ENCODE assay signal across 21 cellular contexts in the genomic region with DNA sequence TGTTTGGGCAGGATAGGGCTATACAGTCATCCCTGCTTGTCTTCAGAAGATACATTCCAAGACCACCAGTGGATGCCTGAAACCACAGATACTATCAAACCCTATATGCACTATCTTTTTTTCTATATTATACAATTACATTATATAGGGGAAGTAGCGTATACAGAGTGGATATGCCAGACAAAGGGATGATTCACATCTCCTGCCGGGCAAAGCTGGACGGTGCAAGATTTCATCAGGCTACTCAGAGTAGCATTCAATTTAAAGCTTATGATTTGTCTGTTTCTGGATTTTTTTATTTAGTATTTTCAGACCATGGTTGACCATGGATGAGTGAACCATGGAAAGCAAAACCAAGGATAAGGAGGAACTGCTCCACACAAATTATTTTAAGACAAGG. TPM values are rescaled to one million over a fixed set of nuclear protein-coding genes. Genes with fewer than 3 reads are reported as not detected.
DNase-seq lines count a peak whose midpoint lies in the region; ATAC-seq and TF ChIP-seq lines count a peak whose summit lies in the region.
"Had no signal": no experiment of that assay in that cellular context is flagged by ENCODE, and none has a peak within 500 bp of the region (broad histone marks: within the 10 kb centered on the region; RNA-seq: fewer than 3 reads in every experiment).

No MANE protein-coding gene starts in this region.

- TF ChIP-seq CTCF in A673 (conservative IDR thresholded peaks at IDR 0.05; ENCODE audit: low read depth, low read length) (no peak), brain microvascular endothelial cell (IDR thresholded peaks at IDR 0.05; ENCODE audit: low read depth, low read length, missing control alignments) (peak; percentile 21), gastrocnemius medialis (IDR thresholded peaks at IDR 0.05 in 4 of 5, conservative IDR thresholded peaks at IDR 0.05 in 1 of 5) (no peak)

- ATAC-seq in gastrocnemius medialis (no peak), HG02884 (IDR thresholded peaks at IDR 0.05; ENCODE audit: unreplicated experiment) (no peak)
- ATAC-seq in activated CD8-positive, alpha-beta T cell treated with anti-CD3 and anti-CD28 coated beads, Interleukin-2, amount 10 ng/mL, durations not matched to agents 7 days and 5 days = no peak

- no peak overlapping the region for H3K4me3 ChIP-seq in A673 (ENCODE audit: low read depth, low read length, poor library complexity, severe bottlenecking)
- no peak overlapping the region for H3K4me3 ChIP-seq in brain microvascular endothelial cell (ENCODE audit: low read depth, low read length)
- H3K4me3 ChIP-seq in gastrocnemius medialis = no peak overlapping the region
- H3K4me3 ChIP-seq: BLaER1 treated with 17β-estradiol and CSF1 and Interleukin-3, amounts not matched to agents 10 nM and 100 nM; GM23248 had no signal

- CTCF ChIA-PET in A673 (lab: Charles Lee) = no interaction called here
- CTCF ChIA-PET in activated CD8-positive, alpha-beta T cell treated with anti-CD3 and anti-CD28 coated beads, Interleukin-2, amount 10 ng/mL, durations not matched to agents 7 days and 5 days (lab: Charles Lee) = interaction anchor here (1.0 kb wide), 1 partner anchor 17 kb away, joined by 3 read pairs; no protein-coding TSS in a partner anchor

- H3K9me3 ChIP-seq in A673 (ENCODE audit: low read depth, low read length, poor library complexity, severe bottlenecking) (no peaks in the 10 kb centered on the region), gastrocnemius medialis (no peaks in the 10 kb centered on the region)
- H3K9me3 ChIP-seq: BLaER1 treated with 17β-estradiol and CSF1 and Interleukin-3, amounts not matched to agents 10 nM and 100 nM had no signal

- H3K36me3 ChIP-seq in A673 (ENCODE audit: insufficient read depth, low read length, poor library complexity, severe bottlenecking) = no peaks in the 10 kb centered on the region
- no peaks in the 10 kb centered on the region for H3K36me3 ChIP-seq in brain microvascular endothelial cell (replicated peaks)
- H3K36me3 ChIP-seq in gastrocnemius medialis = no peaks in the 10 kb centered on the region
- H3K36me3 ChIP-seq: BLaER1 treated with 17β-estradiol and CSF1 and Interleukin-3, amounts not matched to agents 10 nM and 100 nM had no signal

- H3K4me1 Mint-ChIP-seq in activated CD8-positive, alpha-beta T cell treated with anti-CD3 and anti-CD28 coated beads, Interleukin-2, amount 10 ng/mL, durations not matched to agents 7 days and 5 days (ENCODE audit: low read depth) = no peaks in the 10 kb centered on the region
- H3K4me1 Mint-ChIP-seq: H9 had no signal

- H3K4me1 ChIP-seq in A673 (ENCODE audit: insufficient read depth, low read length, poor library complexity, severe bottlenecking) (no peaks in the 10 kb centered on the region), gastrocnemius medialis (no peaks in the 10 kb centered on the region)
- H3K4me1 ChIP-seq: BLaER1 treated with 17β-estradiol and CSF1 and Interleukin-3, amounts not matched to agents 10 nM and 100 nM had no signal

- TF ChIP-seq POLR2A in gastrocnemius medialis (IDR thresholded peaks at IDR 0.05) = no peak

- peak; percentile 0 for DNase-seq in A673 (ENCODE audit: low spot score)
- DNase-seq in OCI-M1 (lab: John Stamatoyannopoulos, UW) = peak; percentile 38
- no peak for DNase-seq in brain microvascular endothelial cell
- DNase-seq in epithelial cell of prostate (ENCODE audit: low read depth, low spot score) = no peak
- DNase-seq in gastrocnemius medialis = no peak
- no peak for DNase-seq in activated CD8-positive, alpha-beta T cell treated with anti-CD3 and anti-CD28 coated beads, Interleukin-2, amount 10 ng/mL, durations not matched to agents 7 days and 5 days
- DNase-seq in T1000 (lab: John Stamatoyannopoulos, UW) = no peak
- DNase-seq: 8988T; ACHN; Calu3; CD4-positive, alpha-beta T cell; DMS 273 treated with DMSO at 0.1 percent for 48 hours; DMS79; EL; GDM1; GM23248; H9; IMR-90 had no signal

- no peaks in the 10 kb centered on the region for H3K9me3 Mint-ChIP-seq in activated CD8-positive, alpha-beta T cell treated with anti-CD3 and anti-CD28 coated beads, Interleukin-2, amount 10 ng/mL, durations not matched to agents 7 days and 5 days (ENCODE audit: insufficient read depth)
- H3K9me3 Mint-ChIP-seq: CD4-positive, alpha-beta T cell; H9 had no signal

- in situ Hi-C loops in brain microvascular endothelial cell (cut with HindIII; ENCODE audit: low pct_ligation_motif_present, low sequenced_read_pairs) (no loop called here), gastrocnemius medialis (cut with MboI; ENCODE audit: low sequenced_read_pairs in 4 of 4) (no loop called here)

- no peaks in the 10 kb centered on the region for H3K27me3 ChIP-seq in A673 (replicated peaks; ENCODE audit: insufficient read depth, low read depth, low read length, poor library complexity)
- H3K27me3 ChIP-seq in brain microvascular endothelial cell (replicated peaks) = no peaks in the 10 kb centered on the region
- no peaks in the 10 kb centered on the region for H3K27me3 ChIP-seq in gastrocnemius medialis
- H3K27me3 ChIP-seq: BLaER1 treated with 17β-estradiol and CSF1 and Interleukin-3, amounts not matched to agents 10 nM and 100 nM had no signal

- no peaks in the 10 kb centered on the region for H3K27me3 Mint-ChIP-seq in activated CD8-positive, alpha-beta T cell treated with anti-CD3 and anti-CD28 coated beads, Interleukin-2, amount 10 ng/mL, durations not matched to agents 7 days and 5 days (ENCODE audit: low read depth)

- H3K27ac ChIP-seq in A673 (ENCODE audit: low read depth, low read length, poor library complexity, severe bottlenecking) (no peak overlapping the region), brain microvascular endothelial cell (no peak overlapping the region), epithelial cell of prostate (peak overlapping the region; percentile 6), gastrocnemius medialis (no peak overlapping the region)
- H3K27ac ChIP-seq: BLaER1 treated with 17β-estradiol and CSF1 and Interleukin-3, amounts not matched to agents 10 nM and 100 nM; GM23248 had no signal

- BruUV-seq in A673 (replicated peaks; lab: Mats Ljungman, UMichigan) = no TSS peak

- no peak overlapping the region for H3K4me3 Mint-ChIP-seq in activated CD8-positive, alpha-beta T cell treated with anti-CD3 and anti-CD28 coated beads, Interleukin-2, amount 10 ng/mL, durations not matched to agents 7 days and 5 days
- H3K4me3 Mint-ChIP-seq: CD4-positive, alpha-beta T cell; H9 had no signal

- POLR2A ChIA-PET in A673 (lab: Charles Lee; ENCODE audit: low non-redundant PET) = no interaction called here
- POLR2A ChIA-PET in activated CD8-positive, alpha-beta T cell treated with anti-CD3 and anti-CD28 coated beads, Interleukin-2, amount 10 ng/mL, durations not matched to agents 7 days and 5 days (lab: Charles Lee) = no interaction called here

- H3K36me3 Mint-ChIP-seq in activated CD8-positive, alpha-beta T cell treated with anti-CD3 and anti-CD28 coated beads, Interleukin-2, amount 10 ng/mL, durations not matched to agents 7 days and 5 days (ENCODE audit: low read depth) = no peaks in the 10 kb centered on the region

- intact Hi-C loops in A673 (cut with micrococcal nuclease; ENCODE audit: unreplicated experiment) (loop anchor here (10.0 kb wide), 1 partner anchor 827 kb away; no protein-coding TSS in a partner anchor), gastrocnemius medialis (cut with DNase I; ENCODE audit: low total_unique reads) (no loop called here)

- no peak overlapping the region for H3K27ac Mint-ChIP-seq in activated CD8-positive, alpha-beta T cell treated with anti-CD3 and anti-CD28 coated beads, Interleukin-2, amount 10 ng/mL, durations not matched to agents 7 days and 5 days
- H3K27ac Mint-ChIP-seq: CD4-positive, alpha-beta T cell; H9 had no signal

RNA-seq across cellular contexts. Expression of a gene that starts 7.0 kb away (rescaled TPM):
- total RNA-seq in A673 (2021) (not detected in 2 replicates), gastrocnemius medialis (not detected)
- not detected for total RNA-seq in activated CD8-positive, alpha-beta T cell treated with anti-CD3 and anti-CD28 coated beads, Interleukin-2, amount 10 ng/mL, durations not matched to agents 7 days and 5 days
- total RNA-seq: Calu3; CD4-positive, alpha-beta T cell; GM23248; H9; HT-29; IMR-90 had no signal

RNA-seq across cellular contexts. Expression of a gene that starts 39.4 kb away (rescaled TPM):
- not detected in 2 replicates for total RNA-seq in A673 (2021)
- total RNA-seq in gastrocnemius medialis = not detected
- not detected for total RNA-seq in activated CD8-positive, alpha-beta T cell treated with anti-CD3 and anti-CD28 coated beads, Interleukin-2, amount 10 ng/mL, durations not matched to agents 7 days and 5 days
- total RNA-seq: Calu3; CD4-positive, alpha-beta T cell; GM23248; H9; HT-29; IMR-90 had no signal

Comparison
In these comparisons a context has a peak if more than half of its experiments do, and no peak if none do; other contexts are left out.
1. DNase-seq: peak in A673 (single experiment) and OCI-M1 (single experiment); none in brain microvascular endothelial cell (single experiment), epithelial cell of prostate (single experiment), gastrocnemius medialis (0 of 2), activated CD8-positive, alpha-beta T cell treated with anti-CD3 and anti-CD28 coated beads, Interleukin-2, amount 10 ng/mL, durations not matched to agents 7 days and 5 days (single experiment) and T1000 (single experiment).